In the genomic region with DNA sequence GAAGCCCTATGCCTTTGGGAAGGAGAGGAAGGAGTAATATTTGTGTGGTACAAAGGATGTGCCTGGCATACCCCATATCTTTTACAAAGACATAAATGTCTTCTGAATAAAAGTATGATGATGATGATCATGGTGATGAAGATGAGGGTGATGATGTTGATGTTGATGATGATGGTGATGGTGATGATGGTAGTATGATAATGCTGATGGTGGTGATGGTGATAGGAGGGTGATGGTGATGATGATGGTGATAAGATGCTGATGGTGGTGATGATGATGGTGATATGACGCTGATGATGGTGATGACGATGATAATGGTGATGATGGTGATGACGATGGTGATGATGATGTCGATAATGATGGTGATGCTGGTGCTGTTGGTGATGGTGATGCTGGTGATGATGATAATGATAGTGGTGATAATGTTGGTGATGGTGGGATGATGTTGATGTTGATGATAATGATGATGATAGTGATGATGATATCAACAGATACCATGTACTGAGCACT, we compare ENCODE assay signal across 22 cellular contexts.
"Had no signal": no experiment of that assay in that cellular context is flagged by ENCODE, and none has a peak within 500 bp of the region (broad histone marks: within the 10 kb centered on the region; RNA-seq: fewer than 3 reads in every experiment).

No MANE protein-coding gene starts in this region.

- H3K4me3 ChIP-seq: left ventricle myocardium inferior, lung, ovary, right atrium auricular region, skin epidermis, suprapubic skin, thoracic aorta, tibial artery, upper lobe of right lung, vagina had no signal

- H3K27ac ChIP-seq: left ventricle myocardium inferior, ovary, right atrium auricular region, skin epidermis, suprapubic skin, thoracic aorta, tibial artery, upper lobe of right lung, vagina had no signal

- H3K4me1 ChIP-seq: left ventricle myocardium inferior, right atrium auricular region, suprapubic skin, tibial artery, upper lobe of right lung, vagina had no signal

- H3K9me3 ChIP-seq: left ventricle myocardium inferior, ovary, right atrium auricular region, suprapubic skin, thoracic aorta, tibial artery, upper lobe of right lung, vagina had no signal

- DNase-seq: hippocampal formation; kidney; left ventricle myocardium inferior; mesendoderm; naive B cell; ovary; stimulated activated CD4-positive, alpha-beta T cell treated with anti-CD3 and anti-CD28 coated beads, Interleukin-12 subunit alpha, Interleukin-12 subunit beta, amount 100 ng/mL, for 4 hours; stimulated activated CD4-positive, alpha-beta T cell treated with anti-CD3 and anti-CD28 coated beads, Interleukin-15, amount 100 ng/mL, for 24 hours; stimulated activated CD4-positive, alpha-beta T cell treated with anti-CD3 and anti-CD28 coated beads, Interleukin-2, amount 100 ng/mL, for 24 hours; stimulated activated CD4-positive, alpha-beta T cell treated with anti-CD3 and anti-CD28 coated beads, Interleukin-4, amount 100 ng/mL, for 1 hour; stimulated activated naive CD4-positive, alpha-beta T cell; tibial artery; trophoblast cell; upper lobe of right lung had no signal

- ATAC-seq: natural killer cell treated with Interleukin-12 subunit alpha and Interleukin-12 subunit beta and Interleukin-15 and Interleukin-18, amount 100 ng/mL, for 72 hours; sciatic nerve; upper lobe of right lung had no signal

- H3K27me3 ChIP-seq: ovary, right atrium auricular region, suprapubic skin, tibial artery, upper lobe of right lung, vagina had no signal

- H3K36me3 ChIP-seq: left ventricle myocardium inferior, ovary, right atrium auricular region, suprapubic skin, thoracic aorta, tibial artery, upper lobe of right lung, vagina had no signal

- FAIRE-seq: kidney had no signal
